In the genomic region with DNA sequence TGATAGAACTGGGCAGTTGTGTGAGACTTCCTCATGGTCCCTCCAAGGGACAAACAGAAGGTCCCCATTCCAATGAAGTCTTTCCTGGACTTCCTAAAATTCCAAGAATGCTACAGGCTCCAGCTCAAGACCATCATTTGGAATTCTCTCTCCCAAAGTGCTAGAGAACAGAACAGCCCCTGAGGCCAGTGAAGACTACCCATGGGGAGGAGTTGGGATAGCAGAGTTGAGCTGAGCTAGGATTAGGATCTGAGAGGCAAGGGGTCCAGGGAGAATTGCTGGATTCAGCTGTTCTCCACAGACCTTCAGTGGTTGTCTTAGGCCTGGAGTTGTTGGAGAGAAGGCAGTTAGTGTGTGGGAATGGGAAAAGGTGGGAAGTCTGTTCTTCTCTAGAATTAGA, we compare ENCODE assay signal across 12 cellular contexts. TPM values are rescaled to one million over a fixed set of nuclear protein-coding genes. Genes with fewer than 3 reads are reported as not detected.
"Had no signal": no experiment of that assay in that cellular context is flagged by ENCODE, and none has a peak within 500 bp of the region (broad histone marks: within the 10 kb centered on the region; RNA-seq: fewer than 3 reads in every experiment).

No MANE protein-coding gene starts in this region.

- H3K27ac ChIP-seq: GM23248, HL-60 had no signal

- H3K9me3 Mint-ChIP-seq: HFFc6, IgD-negative memory B cell had no signal

- H3K4me1 ChIP-seq: HAP-1 had no signal

- H3K4me3 ChIP-seq: GM23248, HAP-1 had no signal

- H3K4me3 Mint-ChIP-seq: HFFc6, IgD-negative memory B cell had no signal

- H3K4me1 Mint-ChIP-seq: IgD-negative memory B cell had no signal

- H3K9ac ChIP-seq: GM23248 had no signal

- ATAC-seq: HCT116, HepG2 had no signal

- H3K36me3 Mint-ChIP-seq: IgD-negative memory B cell had no signal

- H3K36me3 ChIP-seq: HAP-1 had no signal

- H3K27ac Mint-ChIP-seq: HFFc6, IgD-negative memory B cell had no signal

- DNase-seq: GM23248, GOT3, H7, HFFc6, KBM-7 had no signal

RNA-seq across cellular contexts. Expression of a gene that starts 10.8 kb away (rescaled TPM):
- total RNA-seq: GM23248, H4, H7, HepG2, HFFc6, HT1080 had no signal
- polyA plus RNA-seq: GM23248, HepG2 had no signal

RNA-seq across cellular contexts. Expression of a gene that starts 17.4 kb away (rescaled TPM):
- total RNA-seq: GM23248, H7, HepG2, HFFc6, HT1080 had no signal
- polyA plus RNA-seq: GM23248, HepG2, IgD-negative memory B cell had no signal

RNA-seq across cellular contexts. Expression of a gene that starts 33.9 kb away (rescaled TPM):
- total RNA-seq: GM23248, H4, H7, HepG2, HFFc6, HT1080 had no signal
- polyA plus RNA-seq: GM23248, HepG2, IgD-negative memory B cell had no signal

RNA-seq across cellular contexts. Expression of a gene that starts 51.1 kb away (rescaled TPM):
- total RNA-seq: GM23248, H4, H7, HepG2, HFFc6, HT1080 had no signal
- polyA plus RNA-seq: GM23248, HepG2, IgD-negative memory B cell had no signal
